ENCODE assay signal across 10 cellular contexts in genomic region chr3:126113733-126114132, GRCh38. TPM values are rescaled to one million over a fixed set of nuclear protein-coding genes. Genes with fewer than 3 reads are reported as not detected.
DNase-seq lines count a peak whose midpoint lies in the region; ATAC-seq and TF ChIP-seq lines count a peak whose summit lies in the region.
"Had no signal": no experiment of that assay in that cellular context is flagged by ENCODE, and none has a peak within 500 bp of the region (broad histone marks: within the 10 kb centered on the region; RNA-seq: fewer than 3 reads in every experiment).

No MANE protein-coding gene starts in this region.

- no peak overlapping the region for H3K9ac ChIP-seq in H9 (ENCODE audit: extremely low read depth, insufficient read length, low read length)

- no peaks in the 10 kb centered on the region for H4K20me1 ChIP-seq in H9 (ENCODE audit: control insufficient read depth, insufficient read depth, insufficient read length)

- no CpG with 5 or more reads among the region's 5 CpGs for WGBS in H9 (ENCODE audit: extremely low coverage, insufficient read length, low lambda C conversion rate)

- no peak overlapping the region for H3K4ac ChIP-seq in H9 (ENCODE audit: low read depth, low read length)

- H3K4me1 ChIP-seq in H9 (ENCODE audit: insufficient read depth, low read length) (no peaks in the 10 kb centered on the region), ascending aorta (no peaks in the 10 kb centered on the region), mucosa of descending colon (ENCODE audit: low read depth) (no peaks in the 10 kb centered on the region)

- H2BK120ac ChIP-seq in H9 (ENCODE audit: low read depth, low read length, poor library complexity, severe bottlenecking) = no peak overlapping the region

- no peak overlapping the region for H2BK20ac ChIP-seq in H9 (ENCODE audit: low read depth, low read length, poor library complexity, severe bottlenecking)

- TF ChIP-seq CTCF in BJ (IDR thresholded peaks at IDR 0.05; ENCODE audit: insufficient read depth, low read depth, low read length) (peak; percentile 44), H9 (conservative IDR thresholded peaks at IDR 0.05) (peak; percentile 65), ascending aorta (IDR thresholded peaks at IDR 0.05) (peak in 2 of 3 experiments; percentile 16 to 23), mucosa of descending colon (IDR thresholded peaks at IDR 0.05) (no peak)

- no peak overlapping the region for H2AK5ac ChIP-seq in H9 (ENCODE audit: insufficient read length, low read length)

- no peak overlapping the region for H3K27ac Mint-ChIP-seq in H9
- H3K27ac Mint-ChIP-seq: T-cell had no signal

- intact Hi-C loops in ascending aorta (cut with DNase I) = no loop called here
- intact Hi-C loops in mucosa of descending colon (cut with DNase I, micrococcal nuclease) = no loop called here

- no peaks in the 10 kb centered on the region for H3K9me3 ChIP-seq in H9 (ENCODE audit: control insufficient read depth, low read depth, low read length)
- H3K9me3 ChIP-seq in ascending aorta = no peaks in the 10 kb centered on the region
- H3K9me3 ChIP-seq in mucosa of descending colon = no peaks in the 10 kb centered on the region

- no peak overlapping the region for H2AFZ ChIP-seq in H9 (ENCODE audit: low read length)

- no peaks in the 10 kb centered on the region for H3K79me1 ChIP-seq in H9 (ENCODE audit: insufficient read depth, low read depth, low read length, poor library complexity, severe bottlenecking)

- ATAC-seq in mucosa of descending colon = peak; percentile 32
- ATAC-seq in GM21619 (IDR thresholded peaks at IDR 0.05; ENCODE audit: unreplicated experiment) = no peak
- ATAC-seq in HG02970 (IDR thresholded peaks at IDR 0.05; ENCODE audit: low FRiP score, unreplicated experiment) = no peak
- ATAC-seq in HG02938 (IDR thresholded peaks at IDR 0.05; ENCODE audit: unreplicated experiment) = no peak
- ATAC-seq: T-cell had no signal

- H3K27ac ChIP-seq in H9 (ENCODE audit: insufficient read length, low read depth, low read length) (no peak overlapping the region), ascending aorta (no peak overlapping the region)

- H2BK5ac ChIP-seq in H9 (ENCODE audit: insufficient read length, low read length) = no peak overlapping the region

- POLR2A ChIA-PET in BJ (lab: Charles Lee) = no interaction called here

- CTCF ChIA-PET in BJ (lab: Yijun Ruan, JAX) = interaction anchor here (0.9 to 1.7 kb wide), 4 partner anchors 11 to 405 kb away, joined by 3 to 4 read pairs (median 3); no protein-coding TSS in a partner anchor

- no peak overlapping the region for H3K23ac ChIP-seq in H9 (ENCODE audit: insufficient read length, low read depth, low read length)

- H3K56ac ChIP-seq in H9 (ENCODE audit: insufficient read length, low read depth, low read length) = no peak overlapping the region

- H3K4me1 Mint-ChIP-seq in H9 = no peaks in the 10 kb centered on the region
- H3K4me1 Mint-ChIP-seq: central memory CD8-positive, alpha-beta T cell; T-cell had no signal

- no peak overlapping the region for H4K5ac ChIP-seq in H9 (ENCODE audit: insufficient read length, low read depth, low read length)

- H3K4me3 Mint-ChIP-seq in H9 = no peak overlapping the region
- H3K4me3 Mint-ChIP-seq: central memory CD8-positive, alpha-beta T cell; T-cell had no signal

- H3K27me3 ChIP-seq in BJ (ENCODE audit: control insufficient read depth, insufficient read depth, low read length) (0 out of 2 replicates have a peak, but pooled peaks cover 1% of the 10 kb centered on the region), H9 (ENCODE audit: insufficient read depth, low read length) (no peaks in the 10 kb centered on the region), ascending aorta (no peaks in the 10 kb centered on the region)

- H3K14ac ChIP-seq in H9 (ENCODE audit: insufficient read depth, low read length) = no peak overlapping the region

- H4K91ac ChIP-seq in H9 (ENCODE audit: insufficient read length, low read depth, low read length) = no peak overlapping the region

- H3K4me3 ChIP-seq in BJ (ENCODE audit: low read depth, low read length) (no peak overlapping the region), ascending aorta (no peak overlapping the region), mucosa of descending colon (no peak overlapping the region)

- no peak overlapping the region for H3K18ac ChIP-seq in H9 (ENCODE audit: insufficient read length, low read depth, low read length)

- H3K27me3 Mint-ChIP-seq in H9 (ENCODE audit: low read depth) = peaks cover 1% of the 10 kb centered on the region

- H3K23me2 ChIP-seq in H9 (ENCODE audit: insufficient read length, low read depth, low read length, poor library complexity, severe bottlenecking) = no peaks in the 10 kb centered on the region

- no peak overlapping the region for H3K4me2 ChIP-seq in H9 (ENCODE audit: insufficient read depth, insufficient read length, low read length)

- no peaks in the 10 kb centered on the region for H3K9me3 Mint-ChIP-seq in H9
- H3K9me3 Mint-ChIP-seq: central memory CD8-positive, alpha-beta T cell; T-cell had no signal

- no peak overlapping the region for H2BK15ac ChIP-seq in H9 (ENCODE audit: low read depth, low read length)

- H3K36me3 ChIP-seq in BJ (ENCODE audit: control insufficient read depth, insufficient read depth, low read length) (no peaks in the 10 kb centered on the region), ascending aorta (peaks cover 16 to 25% of the 10 kb centered on the region in 2 donors), mucosa of descending colon (ENCODE audit: low read depth) (no peaks in the 10 kb centered on the region)

- no peak overlapping the region for H4K8ac ChIP-seq in H9 (replicated peaks; ENCODE audit: insufficient read length, low read depth, low read length)

- no peaks in the 10 kb centered on the region for H3K79me2 ChIP-seq in H9 (ENCODE audit: insufficient read depth, low read length)

- no peak overlapping the region for H2BK12ac ChIP-seq in H9 (ENCODE audit: insufficient read length, low read depth, low read length)

- no peak overlapping the region for H3T11ph ChIP-seq in H9 (ENCODE audit: low read length)

- no peaks in the 10 kb centered on the region for H3K36me3 Mint-ChIP-seq in H9 (ENCODE audit: insufficient read depth in 1 of 3, low read depth in 3 of 3)
- H3K36me3 Mint-ChIP-seq: T-cell had no signal

- DNase-seq in BJ (ENCODE audit: low read depth) = no peak
- DNase-seq in H9 = peak; percentile 56
- DNase-seq in ascending aorta (ENCODE audit: low spot score in 2 of 2) = peak in 1 of 2 donors; percentile 53
- DNase-seq in mucosa of descending colon = no peak
- no peak for DNase-seq in GDM1 (lab: John Stamatoyannopoulos, UW)

RNA-seq across cellular contexts. Expression of gene SLC41A3, which starts 29.8 kb away (rescaled TPM):
- polyA plus RNA-seq in BJ (2011; rRNA removed) = 46.5 and 70.8 TPM in 2 replicates
- 31.6 and 44.4 TPM in 2 replicates for polyA minus RNA-seq in BJ (2011; rRNA and poly(A)+ RNA removed)
- 35.5 and 37.3 TPM in 2 replicates for total RNA-seq in H9 (2021)
- 111 TPM for total RNA-seq in ascending aorta
- 10 to 100 TPM; 23.0 to 33.9 (median 31.2) TPM for total RNA-seq in mucosa of descending colon
